In genomic region chr16:66131156-66131807, GRCh38 we compare ENCODE assay signal across 1 cellular context.
TF ChIP-seq lines count a peak whose summit lies in the region.

No MANE protein-coding gene starts in this region.

TF ChIP-seq in IMR-90, 13 proteins besides CTCF, POLR2A, EP300 and RAD21:
- TF ChIP-seq CEBPB (IDR thresholded peaks at IDR 0.05; ENCODE audit: low read depth, low read length) (peak; percentile 52), RCOR1 (IDR thresholded peaks at IDR 0.05; ENCODE audit: insufficient replicate concordance, low read length) (no peak), NFE2L2 (IDR thresholded peaks at IDR 0.05; ENCODE audit: low read depth, low read length) (peak; percentile 51; the same call in 1 of the 2 replicates), FOS (IDR thresholded peaks at IDR 0.05; ENCODE audit: low read depth, low read length) (peak; percentile 85), BHLHE40 (IDR thresholded peaks at IDR 0.05; ENCODE audit: low read depth, low read length) (peak; percentile 24; the same call in 1 of the 2 replicates), MXI1 (IDR thresholded peaks at IDR 0.05; ENCODE audit: borderline replicate concordance, low read depth, low read length) (no peak)
TF ChIP-seq in IMR-90: peak in this region for 4.
